In the genomic region with DNA sequence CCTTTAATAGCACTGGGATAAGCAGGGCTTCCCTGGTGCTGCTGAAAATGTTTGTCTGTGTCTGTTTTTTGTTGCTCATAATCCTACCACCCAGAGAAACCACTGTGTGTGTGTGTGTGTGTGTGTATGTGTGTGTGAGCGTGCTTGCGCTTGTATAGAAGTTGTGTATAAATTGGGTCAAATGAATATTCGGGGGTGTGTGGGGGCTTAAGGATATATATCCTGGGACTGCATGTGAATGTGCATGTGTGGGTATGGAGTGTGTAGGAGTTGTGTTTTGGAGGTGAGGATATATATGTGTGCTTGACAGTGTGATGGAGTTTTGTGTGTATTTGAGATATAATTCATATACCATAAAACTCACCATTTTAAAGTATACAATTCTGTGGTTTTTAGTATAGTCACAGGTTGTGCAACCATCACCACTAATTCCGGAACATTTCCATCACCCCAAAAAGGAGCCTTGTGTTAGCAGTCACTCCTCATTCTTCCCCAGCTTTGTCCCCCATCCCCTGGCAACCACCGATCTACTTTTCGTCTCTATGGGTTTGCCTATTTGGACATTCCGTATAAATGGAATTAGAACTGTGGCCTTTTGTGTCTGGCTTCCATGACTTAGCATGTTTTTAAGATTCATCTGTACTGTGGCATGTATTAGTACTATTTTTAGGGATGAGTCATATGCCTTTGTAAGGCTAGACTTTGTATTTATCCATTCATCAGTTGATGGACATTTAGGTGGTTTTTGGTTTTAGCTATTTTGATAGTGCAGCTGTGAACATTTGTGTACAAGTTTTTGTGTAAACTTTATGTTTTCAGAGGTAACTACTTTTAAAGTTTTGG, we compare ENCODE assay signal across 11 cellular contexts. TPM values are rescaled to one million over a fixed set of nuclear protein-coding genes. Genes with fewer than 3 reads are reported as not detected.
A peak's percentile ranks its signal among the peaks of the same experiment; 100 is the strongest.
DNase-seq lines count a peak whose midpoint lies in the region; FAIRE-seq and TF ChIP-seq lines count a peak whose summit lies in the region.
"Had no signal": no experiment of that assay in that cellular context is flagged by ENCODE, and none has a peak within 500 bp of the region (broad histone marks: within the 10 kb centered on the region; RNA-seq: fewer than 3 reads in every experiment).

No MANE protein-coding gene starts in this region.

- peak overlapping the region; percentile 84 for H3K27ac Mint-ChIP-seq in HFFc6
- H3K27ac Mint-ChIP-seq in astrocyte (ENCODE audit: unreplicated experiment) = peak overlapping the region; percentile 92

- intact Hi-C loops in tibial artery (cut with DNase I; ENCODE audit: low total_unique reads) = no loop called here

- H3K79me2 ChIP-seq in astrocyte (ENCODE audit: insufficient read depth, low read length) = no peaks in the 10 kb centered on the region

- H3K27ac ChIP-seq in astrocyte (ENCODE audit: low read depth, low read length) (peak overlapping the region; percentile 60), tibial artery (peak overlapping the region; percentile 25 to 34)

- H3K27me3 Mint-ChIP-seq in HFFc6 (ENCODE audit: insufficient read depth) = peaks cover 4% of the 10 kb centered on the region
- no peaks in the 10 kb centered on the region for H3K27me3 Mint-ChIP-seq in astrocyte (ENCODE audit: low read depth, unreplicated experiment)

- H3K36me3 Mint-ChIP-seq in HFFc6 (ENCODE audit: low read depth) (peaks cover 10% of the 10 kb centered on the region), astrocyte (ENCODE audit: low read depth, unreplicated experiment) (no peaks in the 10 kb centered on the region)

- H3K9me3 ChIP-seq in astrocyte (ENCODE audit: insufficient read depth, low read depth, low read length) (no peaks in the 10 kb centered on the region), tibial artery (no peaks in the 10 kb centered on the region)
- H3K9me3 ChIP-seq: MG63, sigmoid colon had no signal

- no peaks in the 10 kb centered on the region for H3K9me3 Mint-ChIP-seq in HFFc6
- H3K9me3 Mint-ChIP-seq in astrocyte (ENCODE audit: unreplicated experiment) = no peaks in the 10 kb centered on the region

- H3K4me3 Mint-ChIP-seq in HFFc6 = peak overlapping the region; percentile 16; the same call in 1 of the 2 replicates
- peak overlapping the region; percentile 37 for H3K4me3 Mint-ChIP-seq in astrocyte (ENCODE audit: unreplicated experiment)

- H2AFZ ChIP-seq in astrocyte (ENCODE audit: low read depth, low read length) = no peak overlapping the region

- TF ChIP-seq CTCF in HFFc6 (IDR thresholded peaks at IDR 0.05) (no peak), astrocyte (IDR thresholded peaks at IDR 0.05; ENCODE audit: insufficient read depth, low read depth, low read length) (no peak), tibial artery (IDR thresholded peaks at IDR 0.05) (no peak)

- DNase-seq in HFFc6 (peak; percentile 59), astrocyte (ENCODE audit: low read depth) (peak; percentile 86), inferior parietal cortex (ENCODE audit: extremely low spot score) (peak; percentile 13), tibial artery (no peak), HuH-7 (ENCODE audit: low spot score) (no peak), NCI-H748 (lab: John Stamatoyannopoulos, UW; ENCODE audit: unreplicated experiment) (no peak)
- no peak for DNase-seq in effector CD8-positive, alpha-beta T cell (lab: John Stamatoyannopoulos, UW)
- DNase-seq: activated naive CD4-positive, alpha-beta T cell treated with anti-CD3 and anti-CD28 coated beads, Interleukin-2, amount 50 U/mL, for 16 hours; hippocampal formation; MG63; sigmoid colon had no signal

- H3K9ac ChIP-seq in astrocyte (ENCODE audit: low read length) = peak overlapping the region; percentile 37

- peak overlapping the region; percentile 69 for H3K4me2 ChIP-seq in astrocyte (ENCODE audit: low read length)

- H3K4me3 ChIP-seq in astrocyte (ENCODE audit: insufficient read depth, low read depth, low read length) = peak overlapping the region; percentile 29
- H3K4me3 ChIP-seq in tibial artery = no peak overlapping the region
- H3K4me3 ChIP-seq: MG63, sigmoid colon had no signal

- peak; percentile 73 for FAIRE-seq in astrocyte (lab: Jason Lieb, UNC)

- H3K36me3 ChIP-seq in astrocyte (ENCODE audit: insufficient read depth, low read length) = no peaks in the 10 kb centered on the region
- peaks cover 0 to 31% (median 7%) of the 10 kb centered on the region in 3 donors for H3K36me3 ChIP-seq in tibial artery
- H3K36me3 ChIP-seq: MG63 had no signal

- H4K20me1 ChIP-seq in astrocyte (ENCODE audit: insufficient read depth, low read length) = no peaks in the 10 kb centered on the region

- H3K4me1 ChIP-seq in astrocyte (ENCODE audit: insufficient read depth, low read length) = peaks cover 33% of the 10 kb centered on the region
- peaks cover 0 to 25% (median 8%) of the 10 kb centered on the region in 4 donors for H3K4me1 ChIP-seq in tibial artery

- H3K4me1 Mint-ChIP-seq in HFFc6 (ENCODE audit: low read depth) (peaks cover 37% of the 10 kb centered on the region), astrocyte (ENCODE audit: low read depth, unreplicated experiment) (peaks cover 43% of the 10 kb centered on the region)

- no peaks in the 10 kb centered on the region for H3K27me3 ChIP-seq in astrocyte (ENCODE audit: insufficient read depth, low read length)
- no peaks in the 10 kb centered on the region for H3K27me3 ChIP-seq in tibial artery
- H3K27me3 ChIP-seq: MG63, sigmoid colon had no signal

RNA-seq across cellular contexts. Expression of a gene that starts 25.6 kb away (rescaled TPM):
- total RNA-seq in HFFc6 (2021; fragmentation: NEBNext Ultra II Directional; extraction: Animal tissue kit (Norgen Biotek cat#: 25700)) = 10 to 100 TPM; 24.2 to 30.3 (median 25.6) TPM
- total RNA-seq in astrocyte = 22.6 and 32.0 TPM in 2 replicates

RNA-seq across cellular contexts. Expression of a gene that starts 49.4 kb away (rescaled TPM):
- under 1 TPM in 5 of 6 experiments, not detected in 1; 0.09 to 0.71 (median 0.33) TPM for total RNA-seq in HFFc6 (2021; fragmentation: NEBNext Ultra II Directional; extraction: Animal tissue kit (Norgen Biotek cat#: 25700))
- total RNA-seq in astrocyte = 0.94 and 1.0 TPM in 2 replicates

RNA-seq across cellular contexts. Expression of a gene that starts 56.4 kb away (rescaled TPM):
- 10 to 100 TPM in 5 of 6 experiments, 1 to 10 TPM in 1; 8.9 to 13.6 (median 12.0) TPM for total RNA-seq in HFFc6 (2021; fragmentation: NEBNext Ultra II Directional; extraction: Animal tissue kit (Norgen Biotek cat#: 25700))
- 14.9 and 16.6 TPM in 2 replicates for total RNA-seq in astrocyte

Comparison
In these comparisons a context has a peak if more than half of its experiments do, and no peak if none do; other contexts are left out.
1. DNase-seq: peak in HFFc6 (single experiment), astrocyte (single experiment) and inferior parietal cortex (single experiment); none in tibial artery (0 of 2), HuH-7 (single experiment), effector CD8-positive, alpha-beta T cell (single experiment) and NCI-H748 (single experiment).